ENCODE assay signal across 7 cellular contexts in the genomic region with DNA sequence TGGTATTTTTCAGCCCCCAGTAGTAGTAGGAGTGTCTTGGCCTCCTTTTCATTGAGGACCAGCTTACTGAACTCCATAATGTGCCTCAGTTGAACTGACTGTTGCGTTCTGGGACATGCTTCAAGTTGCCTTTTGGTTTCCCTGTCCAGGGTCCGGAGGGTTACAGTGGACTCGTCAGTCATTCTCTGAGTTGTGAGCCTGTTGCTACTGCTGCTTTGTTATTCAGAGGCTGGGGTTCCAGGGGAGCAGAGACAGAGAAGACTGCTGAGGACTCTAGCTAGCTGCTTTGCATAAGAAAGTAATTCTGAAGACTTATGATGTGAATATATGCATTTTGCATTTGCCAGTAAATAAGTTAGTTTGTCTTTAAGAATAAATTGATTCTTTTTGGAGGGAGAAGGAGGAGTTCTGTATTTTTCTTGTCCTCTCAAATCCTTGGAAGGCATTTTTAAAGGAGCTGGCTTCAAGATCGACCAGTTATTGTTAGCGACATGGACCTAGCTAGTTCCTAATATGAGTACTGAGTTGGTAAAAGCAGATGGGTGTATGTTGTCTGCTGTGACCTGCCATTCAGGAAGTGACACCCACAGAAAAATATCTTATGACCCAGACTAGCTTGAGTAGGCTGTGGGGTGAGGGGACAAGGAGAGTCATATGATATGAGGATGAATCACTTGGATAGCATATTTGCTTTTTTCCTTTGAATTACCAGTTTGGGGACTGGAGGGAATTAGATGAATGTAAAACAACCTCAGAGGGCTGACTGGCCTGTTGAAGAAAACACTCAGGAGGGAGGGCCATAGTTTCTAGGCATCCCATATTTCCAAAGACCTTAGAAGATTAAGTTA.
DNase-seq lines count a peak whose midpoint lies in the region; ATAC-seq and TF ChIP-seq lines count a peak whose summit lies in the region.

No MANE protein-coding gene starts in this region.

- H3K27me3 ChIP-seq in iPS-18a (ENCODE audit: control insufficient read depth, insufficient read depth, low read length), result no peaks in the 10 kb centered on the region

- peak; percentile 95 for ATAC-seq in GM18520 (IDR thresholded peaks at IDR 0.05; ENCODE audit: unreplicated experiment)
- peak; percentile 84 for ATAC-seq in HG02759 (IDR thresholded peaks at IDR 0.05; ENCODE audit: unreplicated experiment)
- ATAC-seq in HG03571 (IDR thresholded peaks at IDR 0.05; ENCODE audit: unreplicated experiment), result no peak

- peaks cover 37% of the 10 kb centered on the region for H3K36me3 ChIP-seq in iPS-18a (ENCODE audit: control insufficient read depth, low read depth, low read length)

- H3K4me1 ChIP-seq in iPS-18a (ENCODE audit: control insufficient read depth, low read depth, low read length), result peaks cover 22% of the 10 kb centered on the region

- no peak for TF ChIP-seq CTCF in astrocyte of the spinal cord (IDR thresholded peaks at IDR 0.05; ENCODE audit: low read depth, low read length)

- H3K9me3 ChIP-seq in iPS-18a (ENCODE audit: control insufficient read depth, low read depth, low read length), result no peaks in the 10 kb centered on the region

- DNase-seq in OCI-M1 (lab: John Stamatoyannopoulos, UW) (peak; percentile 87), astrocyte of the spinal cord (ENCODE audit: low read depth, low spot score) (peak; percentile 89)
- peak; percentile 5 to 13 for DNase-seq in stimulated activated CD8-positive, alpha-beta memory T cell treated with anti-CD3 and anti-CD28 coated beads, Interleukin-4, amount 100 ng/mL, for 1 hour (ENCODE audit: low read depth in 2 of 2, low spot score in 1 of 2)

- H3K4me3 ChIP-seq in astrocyte of the spinal cord (ENCODE audit: low read depth, low read length) (no peak overlapping the region), iPS-18a (ENCODE audit: low read length) (peak overlapping the region; percentile 46)

- H3K27ac ChIP-seq in iPS-18a (ENCODE audit: low read length), result no peak overlapping the region

- no peak overlapping the region for H3K9ac ChIP-seq in iPS-18a (ENCODE audit: low read length)

- in situ Hi-C loops in astrocyte of the spinal cord (cut with HindIII; ENCODE audit: low sequenced_read_pairs), result no loop called here

Comparison
In these comparisons a context has a peak if more than half of its experiments do, and no peak if none do; other contexts are left out.
1. DNase-seq: peak in every context shown above with its lines; median percentile 89 in astrocyte of the spinal cord; 87 in OCI-M1; 9 in stimulated activated CD8-positive, alpha-beta memory T cell treated with anti-CD3 and anti-CD28 coated beads, Interleukin-4, amount 100 ng/mL, for 1 hour.